ENCODE assay signal across 1 cellular context in genomic region chr9:38008168-38009034, GRCh38.
TF ChIP-seq lines count a peak whose summit lies in the region.

No MANE protein-coding gene starts in this region.

TF ChIP-seq in HepG2, 621 proteins besides CTCF, POLR2A, EP300 and RAD21 (continued from another document and continues in another):
- TF ChIP-seq ZUFSP (CRISPR knock-in tag; IDR thresholded peaks at IDR 0.05; ENCODE audit: borderline replicate concordance) (no peak), ZNF800 (CRISPR knock-in tag; IDR thresholded peaks at IDR 0.05) (no peak), ZFP90 (CRISPR knock-in tag; IDR thresholded peaks at IDR 0.05; ENCODE audit: borderline replicate concordance) (no peak), CCDC6 (CRISPR knock-in tag; IDR thresholded peaks at IDR 0.05) (no peak), MTA1 (CRISPR knock-in tag; IDR thresholded peaks at IDR 0.05; ENCODE audit: borderline replicate concordance) (peak; percentile 94; the same call in 1 of the 2 replicates), TOE1 (CRISPR knock-in tag; IDR thresholded peaks at IDR 0.05) (no peak), HOXA7 (CRISPR knock-in tag; IDR thresholded peaks at IDR 0.05) (no peak), TRIM24 (CRISPR knock-in tag; IDR thresholded peaks at IDR 0.05) (peak; percentile 65; the same call in 1 of the 2 replicates), USF2 (IDR thresholded peaks at IDR 0.05; ENCODE audit: low read depth, low read length) (no peak), USF2 (CRISPR knock-in tag; IDR thresholded peaks at IDR 0.05; ENCODE audit: borderline replicate concordance) (no peak), ZNF484 (CRISPR knock-in tag; IDR thresholded peaks at IDR 0.05; ENCODE audit: borderline replicate concordance, low read depth) (no peak), FOXO1 (CRISPR knock-in tag; IDR thresholded peaks at IDR 0.05) (peak; percentile 60; the same call in 1 of the 2 replicates), ZNF572 (CRISPR knock-in tag; IDR thresholded peaks at IDR 0.05) (no peak), ZNF704 (CRISPR knock-in tag; IDR thresholded peaks at IDR 0.05; ENCODE audit: borderline replicate concordance) (0 out of 2 replicates have a peak, but pooled peaks have one; percentile 52), ZNF317 (CRISPR knock-in tag; IDR thresholded peaks at IDR 0.05) (peak; percentile 74; the same call in 1 of the 2 replicates), ATF7 (IDR thresholded peaks at IDR 0.05) (no peak), ATF7 (CRISPR knock-in tag; IDR thresholded peaks at IDR 0.05) (no peak), RBAK (CRISPR knock-in tag; IDR thresholded peaks at IDR 0.05) (no peak), SRY (CRISPR knock-in tag; IDR thresholded peaks at IDR 0.05) (no peak), SOX13 (IDR thresholded peaks at IDR 0.05) (no peak), SOX13 (CRISPR knock-in tag; conservative IDR thresholded peaks at IDR 0.05 in 1 of 2, IDR thresholded peaks at IDR 0.05 in 1 of 2) (peak in 1 of 2 experiments; percentile 53; a peak in 1 of 4 replicates), ZNF274 (CRISPR knock-in tag; IDR thresholded peaks at IDR 0.05) (no peak), SNRNP70 (IDR thresholded peaks at IDR 0.05; ENCODE audit: low read depth, low read length) (no peak), JUND (CRISPR knock-in tag; IDR thresholded peaks at IDR 0.05) (no peak), PBX2 (CRISPR knock-in tag; IDR thresholded peaks at IDR 0.05) (no peak), ZBTB40 (IDR thresholded peaks at IDR 0.05) (no peak), ZBTB40 (CRISPR knock-in tag; IDR thresholded peaks at IDR 0.05) (peak; percentile 48; the same call in 1 of the 2 replicates), NCOA2 (CRISPR knock-in tag; IDR thresholded peaks at IDR 0.05) (peak; percentile 55; the same call in 1 of the 2 replicates), TEAD2 (CRISPR knock-in tag; IDR thresholded peaks at IDR 0.05) (no peak), HNRNPLL (IDR thresholded peaks at IDR 0.05; ENCODE audit: low read depth, low read length, poor library complexity, severe bottlenecking) (no peak)
- TF ChIP-seq, protein P1, sequence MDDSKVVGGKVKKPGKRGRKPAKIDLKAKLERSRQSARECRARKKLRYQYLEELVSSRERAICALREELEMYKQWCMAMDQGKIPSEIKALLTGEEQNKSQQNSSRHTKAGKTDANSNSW (CRISPR knock-in tag; IDR thresholded peaks at IDR 0.05; ENCODE audit: borderline replicate concordance) = no peak
- TF ChIP-seq, protein P2, sequence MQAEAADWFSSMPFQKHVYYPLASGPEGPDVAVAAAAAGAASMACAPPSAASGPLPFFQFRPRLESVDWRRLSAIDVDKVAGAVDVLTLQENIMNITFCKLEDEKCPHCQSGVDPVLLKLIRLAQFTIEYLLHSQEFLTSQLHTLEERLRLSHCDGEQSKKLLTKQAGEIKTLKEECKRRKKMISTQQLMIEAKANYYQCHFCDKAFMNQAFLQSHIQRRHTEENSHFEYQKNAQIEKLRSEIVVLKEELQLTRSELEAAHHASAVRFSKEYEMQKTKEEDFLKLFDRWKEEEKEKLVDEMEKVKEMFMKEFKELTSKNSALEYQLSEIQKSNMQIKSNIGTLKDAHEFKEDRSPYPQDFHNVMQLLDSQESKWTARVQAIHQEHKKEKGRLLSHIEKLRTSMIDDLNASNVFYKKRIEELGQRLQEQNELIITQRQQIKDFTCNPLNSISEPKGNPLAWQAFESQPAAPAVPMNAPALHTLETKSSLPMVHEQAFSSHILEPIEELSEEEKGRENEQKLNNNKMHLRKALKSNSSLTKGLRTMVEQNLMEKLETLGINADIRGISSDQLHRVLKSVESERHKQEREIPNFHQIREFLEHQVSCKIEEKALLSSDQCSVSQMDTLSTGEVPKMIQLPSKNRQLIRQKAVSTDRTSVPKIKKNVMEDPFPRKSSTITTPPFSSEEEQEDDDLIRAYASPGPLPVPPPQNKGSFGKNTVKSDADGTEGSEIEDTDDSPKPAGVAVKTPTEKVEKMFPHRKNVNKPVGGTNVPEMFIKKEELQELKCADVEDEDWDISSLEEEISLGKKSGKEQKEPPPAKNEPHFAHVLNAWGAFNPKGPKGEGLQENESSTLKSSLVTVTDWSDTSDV (CRISPR knock-in tag; IDR thresholded peaks at IDR 0.05) = no peak
- TF ChIP-seq, protein P3, sequence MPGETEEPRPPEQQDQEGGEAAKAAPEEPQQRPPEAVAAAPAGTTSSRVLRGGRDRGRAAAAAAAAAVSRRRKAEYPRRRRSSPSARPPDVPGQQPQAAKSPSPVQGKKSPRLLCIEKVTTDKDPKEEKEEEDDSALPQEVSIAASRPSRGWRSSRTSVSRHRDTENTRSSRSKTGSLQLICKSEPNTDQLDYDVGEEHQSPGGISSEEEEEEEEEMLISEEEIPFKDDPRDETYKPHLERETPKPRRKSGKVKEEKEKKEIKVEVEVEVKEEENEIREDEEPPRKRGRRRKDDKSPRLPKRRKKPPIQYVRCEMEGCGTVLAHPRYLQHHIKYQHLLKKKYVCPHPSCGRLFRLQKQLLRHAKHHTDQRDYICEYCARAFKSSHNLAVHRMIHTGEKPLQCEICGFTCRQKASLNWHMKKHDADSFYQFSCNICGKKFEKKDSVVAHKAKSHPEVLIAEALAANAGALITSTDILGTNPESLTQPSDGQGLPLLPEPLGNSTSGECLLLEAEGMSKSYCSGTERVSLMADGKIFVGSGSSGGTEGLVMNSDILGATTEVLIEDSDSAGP (CRISPR knock-in tag; IDR thresholded peaks at IDR 0.05; ENCODE audit: borderline replicate concordance) = peak; percentile 69; the same call in 1 of the 2 replicates
- TF ChIP-seq, protein P4, sequence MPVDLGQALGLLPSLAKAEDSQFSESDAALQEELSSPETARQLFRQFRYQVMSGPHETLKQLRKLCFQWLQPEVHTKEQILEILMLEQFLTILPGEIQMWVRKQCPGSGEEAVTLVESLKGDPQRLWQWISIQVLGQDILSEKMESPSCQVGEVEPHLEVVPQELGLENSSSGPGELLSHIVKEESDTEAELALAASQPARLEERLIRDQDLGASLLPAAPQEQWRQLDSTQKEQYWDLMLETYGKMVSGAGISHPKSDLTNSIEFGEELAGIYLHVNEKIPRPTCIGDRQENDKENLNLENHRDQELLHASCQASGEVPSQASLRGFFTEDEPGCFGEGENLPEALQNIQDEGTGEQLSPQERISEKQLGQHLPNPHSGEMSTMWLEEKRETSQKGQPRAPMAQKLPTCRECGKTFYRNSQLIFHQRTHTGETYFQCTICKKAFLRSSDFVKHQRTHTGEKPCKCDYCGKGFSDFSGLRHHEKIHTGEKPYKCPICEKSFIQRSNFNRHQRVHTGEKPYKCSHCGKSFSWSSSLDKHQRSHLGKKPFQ (CRISPR knock-in tag; IDR thresholded peaks at IDR 0.05; ENCODE audit: insufficient replicate concordance) = no peak
